1 cellular context compared by ENCODE assay signal in the genomic region with DNA sequence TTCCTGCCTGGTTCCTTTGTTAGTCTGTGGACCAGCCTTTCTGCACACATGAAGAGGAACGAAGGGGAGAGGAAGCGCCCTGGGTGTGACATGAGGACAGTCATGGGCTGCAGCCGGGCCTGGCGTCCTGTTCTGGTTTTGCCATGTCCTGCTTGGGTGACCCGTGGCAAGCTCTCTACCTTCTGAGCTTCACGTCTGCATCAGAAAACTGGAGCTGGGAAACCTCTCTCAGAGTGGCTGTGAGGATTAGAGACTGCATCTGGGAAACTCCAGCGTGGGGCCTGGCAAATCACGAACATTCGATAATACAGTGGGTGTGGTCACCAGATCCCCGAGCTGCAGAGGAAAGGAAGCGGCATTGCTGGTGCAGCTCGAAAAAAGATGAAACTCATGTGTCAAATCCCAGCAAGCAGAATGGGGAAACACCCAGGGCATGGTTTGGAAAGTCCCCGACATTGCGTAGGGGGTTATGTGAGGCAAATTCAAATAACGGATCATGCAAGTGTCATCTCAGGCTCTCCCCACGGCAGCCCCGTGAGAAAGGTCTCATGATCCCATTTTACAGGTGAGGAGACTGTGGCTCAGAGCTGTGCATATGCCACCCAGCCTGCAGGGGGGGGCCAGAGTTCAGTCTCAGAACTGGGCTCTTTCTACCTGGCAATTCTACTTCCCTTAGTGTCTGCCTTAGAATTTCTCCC.
TF ChIP-seq lines count a peak whose summit lies in the region.

No MANE protein-coding gene starts in this region.

TF ChIP-seq in HCT116, 20 proteins besides CTCF, POLR2A, EP300 and RAD21 (continued from another document):
- TF ChIP-seq POLR2AphosphoS5 (IDR thresholded peaks at IDR 0.05; ENCODE audit: low read depth, low read length) (no peak), SIN3A (IDR thresholded peaks at IDR 0.05; ENCODE audit: low read depth) (no peak), CEBPB (IDR thresholded peaks at IDR 0.05; ENCODE audit: low read depth) (no peak)
